19 cellular contexts compared by ENCODE assay signal in the genomic region with DNA sequence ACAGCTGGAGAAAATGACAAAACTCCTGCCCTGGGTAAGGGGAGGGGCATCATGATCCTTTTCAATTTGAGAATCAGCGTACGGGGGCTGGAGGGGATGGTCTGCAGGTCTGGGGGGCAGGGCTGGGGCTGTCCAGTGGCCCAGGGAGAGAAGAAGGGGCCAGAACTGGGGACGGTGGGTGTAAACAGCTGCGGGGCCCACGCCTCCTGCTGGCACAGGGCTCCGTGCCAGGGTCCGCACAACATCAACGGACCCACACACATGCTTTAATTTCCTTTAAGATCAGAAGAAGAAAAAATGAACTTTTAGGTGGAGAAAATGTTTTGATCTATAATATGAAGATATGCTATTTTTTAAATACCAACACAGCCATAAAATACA. TPM values are rescaled to one million over a fixed set of nuclear protein-coding genes. Genes with fewer than 3 reads are reported as not detected.
DNase-seq lines count a peak whose midpoint lies in the region; ATAC-seq and TF ChIP-seq lines count a peak whose summit lies in the region.
"Had no signal": no experiment of that assay in that cellular context is flagged by ENCODE, and none has a peak within 500 bp of the region (broad histone marks: within the 10 kb centered on the region; RNA-seq: fewer than 3 reads in every experiment).

No MANE protein-coding gene starts in this region.

- no peaks in the 10 kb centered on the region for H3K27me3 ChIP-seq in dorsolateral prefrontal cortex

- peaks cover under 1 to 3% of the 10 kb centered on the region in 2 donors for H3K4me1 Mint-ChIP-seq in natural killer cell treated with Interleukin-12 subunit alpha and Interleukin-12 subunit beta and Interleukin-15 and Interleukin-18, amount 100 ng/mL, for 72 hours (ENCODE audit: low read depth in 2 of 2)
- peaks cover 7 to 10% of the 10 kb centered on the region in 2 donors for H3K4me1 Mint-ChIP-seq in natural killer cell
- H3K4me1 Mint-ChIP-seq: CD14-positive monocyte, GM23338 had no signal

- DNase-seq in natural killer cell treated with Interleukin-12 subunit alpha and Interleukin-12 subunit beta and Interleukin-15 and Interleukin-18, amount 100 ng/mL, for 72 hours (ENCODE audit: low spot score), result peak; percentile 10
- DNase-seq in natural killer cell, result no peak
- peak in 7 of 10 donors; percentile 8 to 33 (median 24) for DNase-seq in dorsolateral prefrontal cortex
- DNase-seq in posterior cingulate gyrus, result peak in 7 of 10 donors; percentile 2 to 56 (median 9)
- no peak for DNase-seq in stimulated activated CD8-positive, alpha-beta memory T cell treated with anti-CD3 and anti-CD28 coated beads, Interleukin-4, amount 100 ng/mL, for 48 hours
- no peak for DNase-seq in activated CD4-positive, CD25-positive, alpha-beta regulatory T cell treated with anti-CD3 and anti-CD28 coated beads, Interleukin-2, amount 50 U/mL, for 72 hours
- DNase-seq in iPS-NIHi11 (ENCODE audit: low spot score), result no peak
- DNase-seq in NCI-H128 (lab: John Stamatoyannopoulos, UW; ENCODE audit: unreplicated experiment), result no peak
- DNase-seq: GF-D8, NCI-H1105 treated with DMSO at 0.1 percent for 48 hours, NCI-H1930, NCI-H2171, NCI-H446 treated with DMSO at 0.1 percent for 48 hours, OCI-M1 had no signal

- no peak for ATAC-seq in natural killer cell treated with Interleukin-12 subunit alpha and Interleukin-12 subunit beta and Interleukin-15 and Interleukin-18, amount 100 ng/mL, for 72 hours
- ATAC-seq in natural killer cell, result no peak
- ATAC-seq: GM23338 had no signal

- H3K27ac ChIP-seq in dorsolateral prefrontal cortex, result peak overlapping the region in 32 of 59 donors; percentile 9 to 94 (median 81)

- no peak for TF ChIP-seq CTCF in natural killer cell (IDR thresholded peaks at IDR 0.05)
- no peak for TF ChIP-seq CTCF in dorsolateral prefrontal cortex (IDR thresholded peaks at IDR 0.05 in 54 of 56, conservative IDR thresholded peaks at IDR 0.05 in 2 of 56; ENCODE audit: low read depth in 1 of 56, partially characterized antibody in 56 of 56)

- H3K4me3 ChIP-seq in dorsolateral prefrontal cortex, result no peak overlapping the region
- H3K4me3 ChIP-seq: GM23338 had no signal

- intact Hi-C loops in natural killer cell (cut with micrococcal nuclease) (no loop called here), dorsolateral prefrontal cortex (cut with DNase I) (loop anchor here in 1 of 2 donors (10.0 kb wide), 1 partner anchor 242 kb away; no protein-coding TSS in a partner anchor), posterior cingulate gyrus (cut with DNase I) (no loop called here)

- peaks cover 9% of the 10 kb centered on the region for H3K9me3 Mint-ChIP-seq in natural killer cell treated with Interleukin-12 subunit alpha and Interleukin-12 subunit beta and Interleukin-15 and Interleukin-18, amount 100 ng/mL, for 72 hours
- peaks cover 0 to 5% of the 10 kb centered on the region in 2 donors for H3K9me3 Mint-ChIP-seq in natural killer cell
- H3K9me3 Mint-ChIP-seq: GM23338 had no signal

- H3K27ac Mint-ChIP-seq in natural killer cell treated with Interleukin-12 subunit alpha and Interleukin-12 subunit beta and Interleukin-15 and Interleukin-18, amount 100 ng/mL, for 72 hours, result no peak overlapping the region
- no peak overlapping the region for H3K27ac Mint-ChIP-seq in natural killer cell
- H3K27ac Mint-ChIP-seq: CD14-positive monocyte, GM23338 had no signal

- H3K4me3 Mint-ChIP-seq in natural killer cell treated with Interleukin-12 subunit alpha and Interleukin-12 subunit beta and Interleukin-15 and Interleukin-18, amount 100 ng/mL, for 72 hours, result no peak overlapping the region
- no peak overlapping the region for H3K4me3 Mint-ChIP-seq in natural killer cell
- H3K4me3 Mint-ChIP-seq: CD14-positive monocyte, GM23338 had no signal

- H3K27me3 Mint-ChIP-seq in natural killer cell treated with Interleukin-12 subunit alpha and Interleukin-12 subunit beta and Interleukin-15 and Interleukin-18, amount 100 ng/mL, for 72 hours, result peaks cover 5 to 9% of the 10 kb centered on the region in 2 donors
- H3K27me3 Mint-ChIP-seq in natural killer cell (ENCODE audit: low read depth in 2 of 2), result no peaks in the 10 kb centered on the region

- H3K36me3 Mint-ChIP-seq in natural killer cell treated with Interleukin-12 subunit alpha and Interleukin-12 subunit beta and Interleukin-15 and Interleukin-18, amount 100 ng/mL, for 72 hours, result no peaks in the 10 kb centered on the region
- no peaks in the 10 kb centered on the region for H3K36me3 Mint-ChIP-seq in natural killer cell
- H3K36me3 Mint-ChIP-seq: CD14-positive monocyte had no signal

RNA-seq across cellular contexts. Expression of gene PSAPL1, which starts 52.1 kb away (rescaled TPM):
- total RNA-seq in natural killer cell treated with Interleukin-12 subunit alpha and Interleukin-12 subunit beta and Interleukin-15 and Interleukin-18, amount 100 ng/mL, for 72 hours, result not detected
- not detected for total RNA-seq in natural killer cell
- not detected for total RNA-seq in dorsolateral prefrontal cortex
- total RNA-seq: A673, Daoy, GM23338, RPMI7951 had no signal

Comparison
In these comparisons a context has a peak if more than half of its experiments do, and no peak if none do; other contexts are left out.
1. DNase-seq: peak in natural killer cell treated with Interleukin-12 subunit alpha and Interleukin-12 subunit beta and Interleukin-15 and Interleukin-18, amount 100 ng/mL, for 72 hours (single experiment), dorsolateral prefrontal cortex (7 of 10) and posterior cingulate gyrus (7 of 10); none in natural killer cell (single experiment), stimulated activated CD8-positive, alpha-beta memory T cell treated with anti-CD3 and anti-CD28 coated beads, Interleukin-4, amount 100 ng/mL, for 48 hours (single experiment), activated CD4-positive, CD25-positive, alpha-beta regulatory T cell treated with anti-CD3 and anti-CD28 coated beads, Interleukin-2, amount 50 U/mL, for 72 hours (single experiment), iPS-NIHi11 (single experiment) and NCI-H128 (single experiment).